ENCODE assay signal across 19 cellular contexts in the genomic region with DNA sequence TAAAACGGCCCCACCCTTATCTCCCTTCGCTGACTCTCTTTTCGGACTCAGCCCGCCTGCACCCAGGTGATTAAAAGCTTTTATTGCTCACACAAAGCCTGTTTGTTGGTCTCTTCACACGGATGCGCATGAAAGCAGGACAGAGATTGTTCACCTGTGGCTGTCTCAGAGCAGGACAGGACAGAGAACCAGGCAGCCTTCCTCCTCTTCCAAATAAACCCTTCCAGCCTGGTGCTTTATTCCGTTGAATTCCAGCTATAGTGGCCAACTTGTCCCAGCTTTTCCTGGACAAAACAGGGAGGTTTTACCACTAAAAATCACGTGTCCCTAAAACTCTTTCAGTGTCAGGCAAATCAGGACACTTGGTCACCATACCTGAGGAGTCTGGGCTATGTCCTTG. TPM values are rescaled to one million over a fixed set of nuclear protein-coding genes. Genes with fewer than 3 reads are reported as not detected.
A peak's percentile ranks its signal among the peaks of the same experiment; 100 is the strongest.
DNase-seq lines count a peak whose midpoint lies in the region; ATAC-seq and TF ChIP-seq lines count a peak whose summit lies in the region.
"Had no signal": no experiment of that assay in that cellular context is flagged by ENCODE, and none has a peak within 500 bp of the region (broad histone marks: within the 10 kb centered on the region; RNA-seq: fewer than 3 reads in every experiment).

No MANE protein-coding gene starts in this region.

- CTCF ChIA-PET in MCF 10A (lab: Yijun Ruan, JAX), result interaction anchor here (0.6 to 2.9 kb wide), 7 partner anchors 15 to 454 kb away, joined by 3 to 15 read pairs (median 4); no protein-coding TSS in a partner anchor

- no peaks in the 10 kb centered on the region for H3K36me3 Mint-ChIP-seq in MCF 10A (ENCODE audit: insufficient read depth, unreplicated experiment)
- H3K36me3 Mint-ChIP-seq: CD8-positive, alpha-beta memory T cell had no signal

- no TSS peak for BruUV-seq in MCF 10A (replicated peaks; lab: Mats Ljungman, UMichigan)

- POLR2A ChIA-PET in MCF 10A (lab: Yijun Ruan, JAX), result no interaction called here

- H3K27ac Mint-ChIP-seq in MCF 10A (ENCODE audit: low read depth, unreplicated experiment), result no peak overlapping the region

- H2AFZ ChIP-seq in ACC112 (ENCODE audit: low read length, unreplicated experiment), result peak overlapping the region; percentile 14
- H2AFZ ChIP-seq: PC-9 had no signal

- H3K27ac ChIP-seq in ACC112 (ENCODE audit: low read depth, low read length), result peak overlapping the region; percentile 33
- H3K27ac ChIP-seq in iPS-20b (ENCODE audit: low read length), result no peak overlapping the region
- H3K27ac ChIP-seq in right atrium auricular region, result no peak overlapping the region
- H3K27ac ChIP-seq: BLaER1 treated with 17β-estradiol and CSF1 and Interleukin-3, amounts not matched to agents 10 nM and 100 nM; PC-9 had no signal

- peak overlapping the region; percentile 9; the same call in 1 of the 2 replicates for H3K9ac ChIP-seq in iPS-20b (ENCODE audit: low read depth, low read length)
- H3K9ac ChIP-seq: BLaER1 treated with 17β-estradiol and CSF1 and Interleukin-3, amounts not matched to agents 10 nM and 100 nM had no signal

- H3K36me3 ChIP-seq in ACC112 (ENCODE audit: insufficient read depth, low read length) (no peaks in the 10 kb centered on the region), iPS-20b (ENCODE audit: insufficient read depth, low read depth, low read length) (no peaks in the 10 kb centered on the region), right atrium auricular region (no peaks in the 10 kb centered on the region)
- H3K36me3 ChIP-seq: BLaER1 treated with 17β-estradiol and CSF1 and Interleukin-3, amounts not matched to agents 10 nM and 100 nM had no signal

- H3K9me3 ChIP-seq in iPS-20b (ENCODE audit: insufficient read depth, low read depth, low read length), result no peaks in the 10 kb centered on the region
- H3K9me3 ChIP-seq in right atrium auricular region, result no peaks in the 10 kb centered on the region
- H3K9me3 ChIP-seq: BLaER1 treated with 17β-estradiol and CSF1 and Interleukin-3, amounts not matched to agents 10 nM and 100 nM had no signal

- peaks cover 25% of the 10 kb centered on the region for H3K27me3 Mint-ChIP-seq in MCF 10A (ENCODE audit: insufficient read depth, unreplicated experiment)

- no peak for ATAC-seq in HG03432 (IDR thresholded peaks at IDR 0.05; ENCODE audit: unreplicated experiment)

- no peaks in the 10 kb centered on the region for H3K4me1 Mint-ChIP-seq in MCF 10A (ENCODE audit: insufficient read depth, unreplicated experiment)
- H3K4me1 Mint-ChIP-seq: CD8-positive, alpha-beta memory T cell had no signal

- H3K4me1 ChIP-seq in ACC112 (ENCODE audit: control insufficient read depth, insufficient read depth, low read length, unreplicated experiment) (peaks cover 19% of the 10 kb centered on the region), iPS-20b (ENCODE audit: insufficient read depth, low read length) (peaks cover 29% of the 10 kb centered on the region), right atrium auricular region (no peaks in the 10 kb centered on the region)
- H3K4me1 ChIP-seq: BLaER1 treated with 17β-estradiol and CSF1 and Interleukin-3, amounts not matched to agents 10 nM and 100 nM had no signal

- no peaks in the 10 kb centered on the region for H3K27me3 ChIP-seq in ACC112 (ENCODE audit: insufficient read depth, low read length)
- H3K27me3 ChIP-seq in iPS-20b (ENCODE audit: insufficient read depth, low read length), result no peaks in the 10 kb centered on the region
- no peaks in the 10 kb centered on the region for H3K27me3 ChIP-seq in right atrium auricular region
- H3K27me3 ChIP-seq: BLaER1 treated with 17β-estradiol and CSF1 and Interleukin-3, amounts not matched to agents 10 nM and 100 nM had no signal

- no peak overlapping the region for H3K4me3 Mint-ChIP-seq in MCF 10A (ENCODE audit: unreplicated experiment)
- H3K4me3 Mint-ChIP-seq: CD8-positive, alpha-beta memory T cell had no signal

- no peaks in the 10 kb centered on the region for H3K79me2 ChIP-seq in ACC112 (ENCODE audit: control insufficient read depth, insufficient read depth, low read length, unreplicated experiment)

- TF ChIP-seq CTCF in right atrium auricular region (IDR thresholded peaks at IDR 0.05) (no peak), MCF 10A (IDR thresholded peaks at IDR 0.05; ENCODE audit: unreplicated experiment) (no peak)

- intact Hi-C loops in MCF 10A (cut with micrococcal nuclease), result no loop called here

- H3K4me3 ChIP-seq in ACC112 (ENCODE audit: low read depth, low read length), result no peak overlapping the region
- no peak overlapping the region for H3K4me3 ChIP-seq in iPS-20b (ENCODE audit: low read length)
- H3K4me3 ChIP-seq in right atrium auricular region, result no peak overlapping the region
- H3K4me3 ChIP-seq: BLaER1 treated with 17β-estradiol and CSF1 and Interleukin-3, amounts not matched to agents 10 nM and 100 nM; PC-9 had no signal

- H3K9me3 Mint-ChIP-seq in MCF 10A (ENCODE audit: unreplicated experiment), result no peaks in the 10 kb centered on the region
- H3K9me3 Mint-ChIP-seq: CD8-positive, alpha-beta memory T cell had no signal

- DNase-seq in HT-29 (ENCODE audit: low spot score), result peak; percentile 47
- peak; percentile 59 for DNase-seq in SW480 (ENCODE audit: low spot score)
- DNase-seq in right atrium auricular region (ENCODE audit: low spot score), result no peak
- DNase-seq in NCI-H2196 treated with DMSO at 0.1 percent for 48 hours (lab: John Stamatoyannopoulos, UW; ENCODE audit: unreplicated experiment), result no peak
- no peak for DNase-seq in MCF 10A (ENCODE audit: unreplicated experiment)
- DNase-seq: CD8-positive, alpha-beta memory T cell; DMS79 treated with DMSO at 0.1 percent for 48 hours; KG1; MM.1S; NCI-H1092 treated with DMSO at 0.1 percent for 48 hours; NCI-H187 treated with DMSO at 0.1 percent for 48 hours; NCI-H526 treated with DMSO at 0.1 percent for 48 hours had no signal

RNA-seq across cellular contexts. Expression of gene DMRTB1, which starts 9.5 kb away (rescaled TPM):
- total RNA-seq in HT-29 (2014; rRNA removed; shearing (Covaris generic)), result not detected in 2 replicates
- total RNA-seq in right atrium auricular region, result not detected
- not detected in 2 replicates for total RNA-seq in MCF 10A (2022)
- total RNA-seq: CD8-positive, alpha-beta memory T cell; H4; PC-9; SK-MEL-5 had no signal

Comparison
In these comparisons a context has a peak if more than half of its experiments do, and no peak if none do; other contexts are left out.
1. DNase-seq: peak in HT-29 (single experiment) and SW480 (single experiment); none in right atrium auricular region (single experiment), NCI-H2196 treated with DMSO at 0.1 percent for 48 hours (single experiment) and MCF 10A (single experiment).